Comparison of ENCODE assay signal across 17 cellular contexts in genomic region chr7:29627631-29628030, GRCh38.
DNase-seq lines count a peak whose midpoint lies in the region; ATAC-seq and TF ChIP-seq lines count a peak whose summit lies in the region.
"Had no signal": no experiment of that assay in that cellular context is flagged by ENCODE, and none has a peak within 500 bp of the region (broad histone marks: within the 10 kb centered on the region; RNA-seq: fewer than 3 reads in every experiment).

No MANE protein-coding gene starts in this region.

- no peaks in the 10 kb centered on the region for H3K79me2 ChIP-seq in PC-3 (ENCODE audit: low read length)

- no peak overlapping the region for H3K27ac ChIP-seq in PC-3 (ENCODE audit: low read length)
- H3K27ac ChIP-seq: A549; BLaER1 treated with 17β-estradiol and CSF1 and Interleukin-3, amounts not matched to agents 10 nM and 100 nM had no signal

- no peaks in the 10 kb centered on the region for H3K36me3 ChIP-seq in PC-3 (ENCODE audit: low read depth, low read length)
- H3K36me3 ChIP-seq: BLaER1 treated with 17β-estradiol and CSF1 and Interleukin-3, amounts not matched to agents 10 nM and 100 nM had no signal

- no peak for ATAC-seq in PC-3
- ATAC-seq: A549; CD8-positive, alpha-beta T cell; HCT116; HepG2 had no signal

- H3K9me2 ChIP-seq in PC-3 (replicated peaks; ENCODE audit: low read length): no peaks in the 10 kb centered on the region

- H3K9ac ChIP-seq in PC-3 (ENCODE audit: low read length): no peak overlapping the region
- H3K9ac ChIP-seq: BLaER1 treated with 17β-estradiol and CSF1 and Interleukin-3, amounts not matched to agents 10 nM and 100 nM had no signal

- H4K20me1 ChIP-seq in PC-3 (ENCODE audit: low read length): no peaks in the 10 kb centered on the region
- H4K20me1 ChIP-seq: BLaER1 treated with 17β-estradiol and CSF1 and Interleukin-3, amounts not matched to agents 10 nM and 100 nM had no signal

- H3K4me2 ChIP-seq in PC-3 (ENCODE audit: low read length): no peak overlapping the region
- H3K4me2 ChIP-seq: A549; BLaER1 treated with 17β-estradiol and CSF1 and Interleukin-3, amounts not matched to agents 10 nM and 100 nM had no signal

- no peaks in the 10 kb centered on the region for H3K9me3 ChIP-seq in PC-3 (ENCODE audit: low read length)
- H3K9me3 ChIP-seq: A549; BLaER1 treated with 17β-estradiol and CSF1 and Interleukin-3, amounts not matched to agents 10 nM and 100 nM had no signal

- DNase-seq in PC-3 (peak; percentile 39), fibroblast of peridontal ligament (ENCODE audit: extremely low read depth) (peak; percentile 78), superior temporal gyrus (ENCODE audit: extremely low spot score) (peak; percentile 35), 8988T (no peak), cerebellar nuclear complex (lab: John Stamatoyannopoulos, UW) (no peak), cerebellar cortex (ENCODE audit: low spot score) (no peak)
- DNase-seq: Calu3; CD8-positive, alpha-beta T cell; DMS79 treated with DMSO at 0.1 percent for 48 hours; GF-D8; GOT3; H7; HFFc6 had no signal

- no peak for TF ChIP-seq CTCF in PC-3 (conservative IDR thresholded peaks at IDR 0.05; ENCODE audit: low read depth, low read length)

- no peak overlapping the region for H3K4me3 ChIP-seq in PC-3 (ENCODE audit: low read length)
- H3K4me3 ChIP-seq: A549; BLaER1 treated with 17β-estradiol and CSF1 and Interleukin-3, amounts not matched to agents 10 nM and 100 nM had no signal

- peaks cover 28% of the 10 kb centered on the region for H3K4me1 ChIP-seq in PC-3 (ENCODE audit: insufficient read depth, low read length)
- H3K4me1 ChIP-seq: BLaER1 treated with 17β-estradiol and CSF1 and Interleukin-3, amounts not matched to agents 10 nM and 100 nM had no signal

- no peaks in the 10 kb centered on the region for H3F3A ChIP-seq in PC-3 (ENCODE audit: low read length, unreplicated experiment)

- no peak overlapping the region for H2AFZ ChIP-seq in PC-3 (ENCODE audit: low read length)

- CTCF ChIA-PET in PC-3 (lab: Charles Lee): no interaction called here

- POLR2A ChIA-PET in PC-3 (lab: Charles Lee; ENCODE audit: unreplicated experiment): no interaction called here

- BruUV-seq in PC-3 (replicated peaks; lab: Mats Ljungman, UMichigan): no TSS peak

- intact Hi-C loops in PC-3 (cut with micrococcal nuclease): no loop called here

- H3K27me3 ChIP-seq in PC-3 (ENCODE audit: low read length): no peaks in the 10 kb centered on the region
- H3K27me3 ChIP-seq: BLaER1 treated with 17β-estradiol and CSF1 and Interleukin-3, amounts not matched to agents 10 nM and 100 nM had no signal

Comparison
In these comparisons a context has a peak if more than half of its experiments do, and no peak if none do; other contexts are left out.
1. DNase-seq: peak in PC-3 (single experiment), fibroblast of peridontal ligament (single experiment) and superior temporal gyrus (single experiment); none in 8988T (single experiment), cerebellar nuclear complex (0 of 2) and cerebellar cortex (single experiment).